Comparison of ENCODE assay signal across 10 cellular contexts in genomic region chr3:65854606-65855304, GRCh38.
DNase-seq lines count a peak whose midpoint lies in the region; ATAC-seq, FAIRE-seq and TF ChIP-seq lines count a peak whose summit lies in the region.
"Had no signal": no experiment of that assay in that cellular context is flagged by ENCODE, and none has a peak within 500 bp of the region (broad histone marks: within the 10 kb centered on the region; RNA-seq: fewer than 3 reads in every experiment).

No MANE protein-coding gene starts in this region.

- H2AFZ ChIP-seq in endothelial cell of umbilical vein (ENCODE audit: low read depth, low read length) = no peak overlapping the region

- no peaks in the 10 kb centered on the region for H3K36me3 Mint-ChIP-seq in natural killer cell
- no peaks in the 10 kb centered on the region for H3K36me3 Mint-ChIP-seq in natural killer cell treated with Interleukin-12 subunit alpha and Interleukin-12 subunit beta and Interleukin-15 and Interleukin-18, amount 100 ng/mL, for 72 hours
- H3K36me3 Mint-ChIP-seq in activated naive CD8-positive, alpha-beta T cell treated with anti-CD3 and anti-CD28 coated beads, Interleukin-2, amount 50 U/mL, for 24 hours (ENCODE audit: low read depth) = no peaks in the 10 kb centered on the region

- H3K4me3 ChIP-seq in endothelial cell of umbilical vein (replicated peaks in 1 of 3; ENCODE audit: insufficient read depth in 1 of 3, low read depth in 1 of 3, low read length in 3 of 3) (no peak overlapping the region), upper lobe of right lung (no peak overlapping the region)

- intact Hi-C loops in natural killer cell (cut with micrococcal nuclease) = no loop called here
- intact Hi-C loops in endothelial cell of umbilical vein (cut with micrococcal nuclease) = no loop called here
- intact Hi-C loops in upper lobe of right lung (cut with DNase I) = no loop called here

- no peak overlapping the region for H3K4me2 ChIP-seq in endothelial cell of umbilical vein (ENCODE audit: insufficient read depth, low read length)

- H3K27me3 Mint-ChIP-seq in natural killer cell (ENCODE audit: low read depth in 2 of 2) = no peaks in the 10 kb centered on the region
- H3K27me3 Mint-ChIP-seq in natural killer cell treated with Interleukin-12 subunit alpha and Interleukin-12 subunit beta and Interleukin-15 and Interleukin-18, amount 100 ng/mL, for 72 hours = no peaks in the 10 kb centered on the region
- H3K27me3 Mint-ChIP-seq in activated naive CD8-positive, alpha-beta T cell treated with anti-CD3 and anti-CD28 coated beads, Interleukin-2, amount 50 U/mL, for 24 hours = no peaks in the 10 kb centered on the region

- POLR2A ChIA-PET in endothelial cell of umbilical vein (lab: Charles Lee) = no interaction called here

- H3K9me3 Mint-ChIP-seq in natural killer cell = peaks cover 2 to 4% of the 10 kb centered on the region in 2 donors
- peaks cover 3% of the 10 kb centered on the region for H3K9me3 Mint-ChIP-seq in natural killer cell treated with Interleukin-12 subunit alpha and Interleukin-12 subunit beta and Interleukin-15 and Interleukin-18, amount 100 ng/mL, for 72 hours
- no peaks in the 10 kb centered on the region for H3K9me3 Mint-ChIP-seq in activated naive CD8-positive, alpha-beta T cell treated with anti-CD3 and anti-CD28 coated beads, Interleukin-2, amount 50 U/mL, for 24 hours

- no TSS peak for BruUV-seq in endothelial cell of umbilical vein (replicated peaks; lab: Mats Ljungman, UMichigan)

- no peaks in the 10 kb centered on the region for H3K9me1 ChIP-seq in endothelial cell of umbilical vein (replicated peaks; ENCODE audit: control insufficient read depth, extremely low read depth, insufficient read depth, low read length)

- no peak overlapping the region for H3K9ac ChIP-seq in endothelial cell of umbilical vein (replicated peaks; ENCODE audit: extremely low read depth, insufficient read depth, low read length)

- H3K4me3 Mint-ChIP-seq in natural killer cell = peak overlapping the region; percentile 22
- no peak overlapping the region for H3K4me3 Mint-ChIP-seq in natural killer cell treated with Interleukin-12 subunit alpha and Interleukin-12 subunit beta and Interleukin-15 and Interleukin-18, amount 100 ng/mL, for 72 hours
- no peak overlapping the region for H3K4me3 Mint-ChIP-seq in activated naive CD8-positive, alpha-beta T cell treated with anti-CD3 and anti-CD28 coated beads, Interleukin-2, amount 50 U/mL, for 24 hours

- no peak for FAIRE-seq in endothelial cell of umbilical vein (lab: Jason Lieb, UNC)

- no peak for DNase-seq in natural killer cell
- no peak for DNase-seq in natural killer cell treated with Interleukin-12 subunit alpha and Interleukin-12 subunit beta and Interleukin-15 and Interleukin-18, amount 100 ng/mL, for 72 hours (ENCODE audit: low spot score)
- peak; percentile 5 for DNase-seq in NCI-H226
- DNase-seq in endothelial cell of umbilical vein (ENCODE audit: low read depth, low spot score) = no peak
- no peak for DNase-seq in upper lobe of right lung
- no peak for DNase-seq in activated naive CD8-positive, alpha-beta T cell treated with anti-CD3 and anti-CD28 coated beads, Interleukin-2, amount 50 U/mL, for 24 hours
- no peak for DNase-seq in stimulated activated CD4-positive, alpha-beta T cell treated with anti-CD3 and anti-CD28 coated beads, Interleukin-4, amount 100 ng/mL, for 4 hours
- DNase-seq: central memory CD4-positive, alpha-beta T cell had no signal

- H3K27me3 ChIP-seq in endothelial cell of umbilical vein (ENCODE audit: control insufficient read depth in 2 of 2, insufficient read depth in 2 of 2, low read length in 2 of 2) = no peaks in the 10 kb centered on the region
- no peaks in the 10 kb centered on the region for H3K27me3 ChIP-seq in upper lobe of right lung

- no peak for TF ChIP-seq POLR2A in endothelial cell of umbilical vein (IDR thresholded peaks at IDR 0.05; ENCODE audit: low read depth, low read length)

- peaks cover 19% of the 10 kb centered on the region for H3K4me1 ChIP-seq in endothelial cell of umbilical vein (ENCODE audit: control insufficient read depth, extremely low read depth, insufficient read depth, low read length)
- peaks cover 17% of the 10 kb centered on the region for H3K4me1 ChIP-seq in upper lobe of right lung

- H3K27ac ChIP-seq in endothelial cell of umbilical vein (ENCODE audit: insufficient read depth, low read depth, low read length) = no peak overlapping the region
- H3K27ac ChIP-seq in upper lobe of right lung = no peak overlapping the region

- ATAC-seq in natural killer cell (peak in 2 of 3 donors; percentile 21 to 51), upper lobe of right lung (peak; percentile 14)
- ATAC-seq in natural killer cell treated with Interleukin-12 subunit alpha and Interleukin-12 subunit beta and Interleukin-15 and Interleukin-18, amount 100 ng/mL, for 72 hours = no peak
- ATAC-seq in activated CD4-positive, CD25-positive, alpha-beta regulatory T cell treated with anti-CD3 and anti-CD28 coated beads, Interleukin-2, amount 50 U/mL, for 24 hours = no peak
- ATAC-seq in activated naive CD8-positive, alpha-beta T cell treated with anti-CD3 and anti-CD28 coated beads, Interleukin-2, amount 50 U/mL, for 24 hours = no peak
- ATAC-seq: Panc1 had no signal

- CTCF ChIA-PET in endothelial cell of umbilical vein (lab: Charles Lee) = interaction anchor here (1.1 kb wide), 1 partner anchor 12 kb away, joined by 3 read pairs; no protein-coding TSS in a partner anchor

- peak overlapping the region in 1 of 2 donors; percentile 66 for H3K27ac Mint-ChIP-seq in natural killer cell
- no peak overlapping the region for H3K27ac Mint-ChIP-seq in natural killer cell treated with Interleukin-12 subunit alpha and Interleukin-12 subunit beta and Interleukin-15 and Interleukin-18, amount 100 ng/mL, for 72 hours
- no peak overlapping the region for H3K27ac Mint-ChIP-seq in activated naive CD8-positive, alpha-beta T cell treated with anti-CD3 and anti-CD28 coated beads, Interleukin-2, amount 50 U/mL, for 24 hours

- dilution Hi-C loops in endothelial cell of umbilical vein (cut with MboI; ENCODE audit: extremely low pct_ligation_motif_present, low sequenced_read_pairs) = no loop called here

- H3K9me3 ChIP-seq in endothelial cell of umbilical vein (replicated peaks; ENCODE audit: control insufficient read depth, insufficient read depth, low read length) (no peaks in the 10 kb centered on the region), upper lobe of right lung (no peaks in the 10 kb centered on the region)

- peaks cover 5% of the 10 kb centered on the region for H4K20me1 ChIP-seq in endothelial cell of umbilical vein (replicated peaks; ENCODE audit: control insufficient read depth, extremely low read depth, insufficient read depth, low read length)

- H3K36me3 ChIP-seq in endothelial cell of umbilical vein (ENCODE audit: control insufficient read depth in 2 of 2, extremely low read depth in 1 of 2, insufficient read depth in 2 of 2, low read length in 2 of 2) (no peaks in the 10 kb centered on the region), upper lobe of right lung (no peaks in the 10 kb centered on the region)

- no peak for TF ChIP-seq CTCF in natural killer cell (IDR thresholded peaks at IDR 0.05)
- no peak for TF ChIP-seq CTCF in endothelial cell of umbilical vein (IDR thresholded peaks at IDR 0.05; ENCODE audit: extremely low read depth in 1 of 2, insufficient read depth in 1 of 2, low read depth in 1 of 2, low read length in 2 of 2)
- TF ChIP-seq CTCF in upper lobe of right lung (IDR thresholded peaks at IDR 0.05) = no peak

- no peaks in the 10 kb centered on the region for H3K79me2 ChIP-seq in endothelial cell of umbilical vein (ENCODE audit: control insufficient read depth, insufficient read depth, low read length)

- peaks cover 0 to 5% of the 10 kb centered on the region in 2 donors for H3K4me1 Mint-ChIP-seq in natural killer cell
- no peaks in the 10 kb centered on the region for H3K4me1 Mint-ChIP-seq in natural killer cell treated with Interleukin-12 subunit alpha and Interleukin-12 subunit beta and Interleukin-15 and Interleukin-18, amount 100 ng/mL, for 72 hours (ENCODE audit: low read depth in 2 of 2)
- no peaks in the 10 kb centered on the region for H3K4me1 Mint-ChIP-seq in activated naive CD8-positive, alpha-beta T cell treated with anti-CD3 and anti-CD28 coated beads, Interleukin-2, amount 50 U/mL, for 24 hours

TF ChIP-seq in endothelial cell of umbilical vein, 7 proteins besides CTCF, POLR2A, EP300 and RAD21:
- no peak for TF ChIP-seq FOS (IDR thresholded peaks at IDR 0.05; ENCODE audit: borderline replicate concordance, insufficient read depth, low read length)
- TF ChIP-seq GATA2 (IDR thresholded peaks at IDR 0.05; ENCODE audit: insufficient read depth, insufficient read length, low read depth, low read length) = peak; percentile 17
- no peak for TF ChIP-seq POLR2AphosphoS5 (IDR thresholded peaks at IDR 0.05; ENCODE audit: insufficient read depth, low read depth, low read length)
- no peak for TF ChIP-seq EZH2 (IDR thresholded peaks at IDR 0.05; ENCODE audit: borderline replicate concordance, low read depth, low read length, severe bottlenecking)

Comparison
In these comparisons a context has a peak if more than half of its experiments do, and no peak if none do; other contexts are left out.
1. ATAC-seq: peak in natural killer cell (2 of 3) and upper lobe of right lung (single experiment); none in natural killer cell treated with Interleukin-12 subunit alpha and Interleukin-12 subunit beta and Interleukin-15 and Interleukin-18, amount 100 ng/mL, for 72 hours (0 of 2), activated CD4-positive, CD25-positive, alpha-beta regulatory T cell treated with anti-CD3 and anti-CD28 coated beads, Interleukin-2, amount 50 U/mL, for 24 hours (0 of 2) and activated naive CD8-positive, alpha-beta T cell treated with anti-CD3 and anti-CD28 coated beads, Interleukin-2, amount 50 U/mL, for 24 hours (single experiment).